22 cellular contexts compared by ENCODE assay signal in the genomic region with DNA sequence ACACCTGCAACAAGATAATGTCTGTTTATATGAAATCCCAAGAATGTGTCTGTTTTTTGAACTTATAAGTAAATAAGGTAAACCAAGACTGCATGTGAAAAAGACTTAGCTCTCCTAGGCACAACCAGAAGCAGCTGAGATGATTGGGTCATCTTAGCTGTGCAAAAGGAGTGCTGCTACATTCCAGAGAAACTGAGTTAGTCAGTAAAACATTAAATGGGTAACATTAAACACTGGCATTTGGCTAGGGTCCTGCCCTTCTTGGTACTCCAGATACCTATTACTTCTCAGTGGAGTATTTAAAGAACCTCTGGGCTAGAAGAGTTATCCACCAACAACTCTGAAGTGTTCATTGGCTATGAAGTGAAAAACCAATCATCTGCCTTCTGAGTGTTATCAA.
"Had no signal": no experiment of that assay in that cellular context is flagged by ENCODE, and none has a peak within 500 bp of the region (broad histone marks: within the 10 kb centered on the region; RNA-seq: fewer than 3 reads in every experiment).

No MANE protein-coding gene starts in this region.

- H3K27ac ChIP-seq: HL-60, SJSA1, SK-N-MC had no signal

- H3K9me3 ChIP-seq: MG63, SJSA1 had no signal

- H3K4me3 ChIP-seq: MG63, SJSA1, SK-N-MC had no signal

- H3K27me3 ChIP-seq: MG63, SJSA1 had no signal

- DNase-seq: Karpas-422, KG1, MG63, NCI-H1092, NCI-H1105 treated with DMSO at 0.1 percent for 48 hours, NCI-H1417 treated with DMSO at 0.1 percent for 48 hours, NCI-H146, NCI-H1694 treated with DMSO at 0.1 percent for 48 hours, NCI-H1930, NCI-H2081, NCI-H2107, NCI-H2227 treated with DMSO at 0.1 percent for 48 hours, NCI-H510A, NCI-H524 treated with DMSO at 0.1 percent for 48 hours, NCI-H69, NCI-H774, Right ventricle myocardium superior, RPMI8226, SIG-M5 had no signal
